ENCODE assay signal across 32 cellular contexts in genomic region chr6:41184761-41185160, GRCh38. TPM values are rescaled to one million over a fixed set of nuclear protein-coding genes. Genes with fewer than 3 reads are reported as not detected.
"Had no signal": no experiment of that assay in that cellular context is flagged by ENCODE, and none has a peak within 500 bp of the region (broad histone marks: within the 10 kb centered on the region; RNA-seq: fewer than 3 reads in every experiment).

No MANE protein-coding gene starts in this region.

- H3K9me3 Mint-ChIP-seq: activated naive CD8-positive, alpha-beta T cell treated with anti-CD3 and anti-CD28 coated beads, Interleukin-2, amount 50 U/mL, for 24 hours; activated T-cell treated with anti-CD3 and anti-CD28 coated beads, Interleukin-2, amount 50 U/mL, for 4 hours had no signal

- H3K4me3 Mint-ChIP-seq: activated CD8-positive, alpha-beta memory T cell treated with anti-CD3 and anti-CD28 coated beads, Interleukin-2, amount 10 ng/mL, durations not matched to agents 7 days and 5 days; activated naive CD8-positive, alpha-beta T cell treated with anti-CD3 and anti-CD28 coated beads, Interleukin-2, amount 50 U/mL, for 24 hours; activated T-cell treated with anti-CD3 and anti-CD28 coated beads, Interleukin-2, amount 50 U/mL, for 4 hours; T-cell had no signal

- DNase-seq: activated CD4-positive, alpha-beta T cell treated with anti-CD3 and anti-CD28 coated beads for 4 hours; activated CD8-positive, alpha-beta memory T cell treated with anti-CD3 and anti-CD28 coated beads, Interleukin-2, amount 10 ng/mL, durations not matched to agents 7 days and 5 days; activated effector memory CD4-positive, alpha-beta T cell treated with anti-CD3 and anti-CD28 coated beads, Interleukin-2, amount 50 U/mL, for 16 hours; activated naive CD4-positive, alpha-beta T cell treated with Interleukin-2 at 50 U/mL for 16 hours; activated naive CD8-positive, alpha-beta T cell treated with anti-CD3 and anti-CD28 coated beads, Interleukin-2, amount 50 U/mL, for 24 hours; activated T-cell treated with anti-CD3 and anti-CD28 coated beads, Interleukin-2, amount 50 U/mL, for 4 hours; amniotic stem cell; body of pancreas; central memory CD4-positive, alpha-beta T cell; KG1; NCI-H1048; NCI-H146; NCI-H1930; NCI-H2107; NCI-H2171 treated with DMSO at 0.1 percent for 48 hours; NCI-H345; NCI-H510A; NCI-H69; NK-92 treated with Interleukin-12 subunit alpha and Interleukin-12 subunit beta, amount 100 ng/mL, for 24 hours; OCI-M1; RPMI8226; T-cell had no signal

- H3K4me1 ChIP-seq: ascending aorta, body of pancreas had no signal

- H3K36me3 Mint-ChIP-seq: T-cell had no signal

- H3K27ac Mint-ChIP-seq: activated CD8-positive, alpha-beta memory T cell treated with anti-CD3 and anti-CD28 coated beads, Interleukin-2, amount 10 ng/mL, durations not matched to agents 7 days and 5 days; activated naive CD8-positive, alpha-beta T cell treated with anti-CD3 and anti-CD28 coated beads, Interleukin-2, amount 50 U/mL, for 24 hours had no signal

- H3K27me3 ChIP-seq: ascending aorta, body of pancreas had no signal

- ATAC-seq: activated CD4-positive, CD25-positive, alpha-beta regulatory T cell treated with anti-CD3 and anti-CD28 coated beads, Interleukin-2, amount 50 U/mL, for 24 hours; activated CD8-positive, alpha-beta memory T cell treated with anti-CD3 and anti-CD28 coated beads, Interleukin-2, amount 10 ng/mL, durations not matched to agents 7 days and 5 days; activated naive CD4-positive, alpha-beta T cell treated with anti-CD3 and anti-CD28 coated beads, Interleukin-2, amount 50 U/mL, for 72 hours; activated naive CD8-positive, alpha-beta T cell treated with anti-CD3 and anti-CD28 coated beads, Interleukin-2, amount 50 U/mL, for 24 hours; activated T-cell treated with anti-CD3 and anti-CD28 coated beads, Interleukin-2, amount 50 U/mL, for 4 hours; body of pancreas; Panc1; Right ventricle myocardium inferior; T-cell had no signal

- H3K36me3 ChIP-seq: ascending aorta had no signal

- H3K4me3 ChIP-seq: ascending aorta, body of pancreas, SK-N-MC had no signal

- H3K27ac ChIP-seq: ascending aorta, body of pancreas, SK-N-MC had no signal

- H3K27me3 Mint-ChIP-seq: activated naive CD8-positive, alpha-beta T cell treated with anti-CD3 and anti-CD28 coated beads, Interleukin-2, amount 50 U/mL, for 24 hours; T-cell had no signal

- H3K9me3 ChIP-seq: ascending aorta, body of pancreas had no signal

RNA-seq across cellular contexts. Expression of gene TREML2, which starts 16.2 kb away (rescaled TPM):
- total RNA-seq: ascending aorta, body of pancreas, bronchial epithelial cell, LHCN-M2, M059J had no signal

RNA-seq across cellular contexts. Expression of gene TREM2, which starts 21.8 kb away (rescaled TPM):
- total RNA-seq: activated CD8-positive, alpha-beta memory T cell treated with anti-CD3 and anti-CD28 coated beads, Interleukin-2, amount 10 ng/mL, durations not matched to agents 7 days and 5 days; activated naive CD4-positive, alpha-beta T cell treated with anti-CD3 and anti-CD28 coated beads, Interleukin-2, amount 50 U/mL, for 72 hours; activated T-cell treated with anti-CD3 and anti-CD28 coated beads, Interleukin-2, amount 50 U/mL, for 4 hours; LHCN-M2; M059J; T-helper 2 cell treated with Interferon-gamma antibody and Interleukin-4, amounts not matched to agents 100 ng/mL and 5 ng/mL, for 36 hours had no signal

RNA-seq across cellular contexts. Expression of gene TREML1, which starts 30.6 kb away (rescaled TPM):
- total RNA-seq: activated CD8-positive, alpha-beta memory T cell treated with anti-CD3 and anti-CD28 coated beads, Interleukin-2, amount 10 ng/mL, durations not matched to agents 7 days and 5 days; activated naive CD4-positive, alpha-beta T cell treated with anti-CD3 and anti-CD28 coated beads, Interleukin-2, amount 50 U/mL, for 72 hours; activated T-cell treated with anti-CD3 and anti-CD28 coated beads, Interleukin-2, amount 50 U/mL, for 4 hours; ascending aorta; body of pancreas; bronchial epithelial cell; LHCN-M2; M059J; Right ventricle myocardium inferior; T-helper 2 cell treated with Interferon-gamma antibody and Interleukin-4, amounts not matched to agents 100 ng/mL and 5 ng/mL, for 36 hours had no signal

RNA-seq across cellular contexts. Expression of gene TREML4, which starts 43.4 kb away (rescaled TPM):
- total RNA-seq: activated CD8-positive, alpha-beta memory T cell treated with anti-CD3 and anti-CD28 coated beads, Interleukin-2, amount 10 ng/mL, durations not matched to agents 7 days and 5 days; activated naive CD4-positive, alpha-beta T cell treated with anti-CD3 and anti-CD28 coated beads, Interleukin-2, amount 50 U/mL, for 72 hours; activated T-cell treated with anti-CD3 and anti-CD28 coated beads, Interleukin-2, amount 50 U/mL, for 4 hours; ascending aorta; body of pancreas; bronchial epithelial cell; LHCN-M2; M059J; Right ventricle myocardium inferior; T-cell; T-helper 2 cell treated with Interferon-gamma antibody and Interleukin-4, amounts not matched to agents 100 ng/mL and 5 ng/mL, for 36 hours had no signal
